Comparison of ENCODE assay signal across 18 cellular contexts in the genomic region with DNA sequence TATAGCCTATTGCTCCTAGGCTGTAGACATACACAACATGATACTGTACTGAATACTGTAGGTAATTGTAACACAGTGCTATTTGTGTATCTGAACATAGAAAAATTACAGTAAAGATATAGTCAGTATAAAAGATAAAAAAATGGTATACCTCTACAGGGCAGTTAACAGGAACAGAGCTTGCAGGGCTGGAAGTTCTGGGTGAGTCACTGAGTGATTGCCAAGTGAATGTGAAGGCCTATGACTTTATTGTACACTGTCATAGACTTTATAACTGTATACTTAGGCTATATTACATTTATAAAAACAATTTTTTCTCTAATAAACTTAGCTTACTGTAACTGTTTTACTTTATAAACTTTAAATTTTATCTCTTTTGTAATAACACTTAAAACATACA.
"Had no signal": no experiment of that assay in that cellular context is flagged by ENCODE, and none has a peak within 500 bp of the region (broad histone marks: within the 10 kb centered on the region; RNA-seq: fewer than 3 reads in every experiment).

No MANE protein-coding gene starts in this region.

- H3K4me3 ChIP-seq: esophagus squamous epithelium, hepatocyte, mucosa of descending colon, right atrium auricular region, upper lobe of right lung had no signal

- DNase-seq: activated CD4-positive, alpha-beta memory T cell treated with anti-CD3 and anti-CD28 coated beads for 36 hours; activated naive CD4-positive, alpha-beta T cell treated with Interleukin-2 at 50 U/mL for 16 hours; activated naive CD8-positive, alpha-beta T cell treated with anti-CD3 and anti-CD28 coated beads, Interleukin-2, amount 10 ng/mL, durations not matched to agents 7 days and 5 days; activated T-cell treated with anti-CD3 and anti-CD28 coated beads, Interleukin-2, amount 50 U/mL, for 1 hour; cortex of kidney; effector CD4-positive, alpha-beta T cell; esophagus squamous epithelium; left ventricle myocardium superior; mucosa of descending colon; naive B cell; stimulated activated CD4-positive, alpha-beta T cell treated with anti-CD3 and anti-CD28 coated beads, Interleukin-12 subunit alpha, Interleukin-12 subunit beta, amount 100 ng/mL, for 4 hours; stimulated activated CD4-positive, alpha-beta T cell treated with anti-CD3 and anti-CD28 coated beads, Interleukin-1b, Interleukin-23, amount 100 ng/mL, for 48 hours; stimulated activated CD8-positive, alpha-beta memory T cell treated with anti-CD3 and anti-CD28 coated beads, Interleukin-4, amount 100 ng/mL, for 48 hours; stimulated activated naive CD4-positive, alpha-beta T cell; upper lobe of right lung; WERI-Rb-1 had no signal
